26 cellular contexts compared by ENCODE assay signal in the genomic region with DNA sequence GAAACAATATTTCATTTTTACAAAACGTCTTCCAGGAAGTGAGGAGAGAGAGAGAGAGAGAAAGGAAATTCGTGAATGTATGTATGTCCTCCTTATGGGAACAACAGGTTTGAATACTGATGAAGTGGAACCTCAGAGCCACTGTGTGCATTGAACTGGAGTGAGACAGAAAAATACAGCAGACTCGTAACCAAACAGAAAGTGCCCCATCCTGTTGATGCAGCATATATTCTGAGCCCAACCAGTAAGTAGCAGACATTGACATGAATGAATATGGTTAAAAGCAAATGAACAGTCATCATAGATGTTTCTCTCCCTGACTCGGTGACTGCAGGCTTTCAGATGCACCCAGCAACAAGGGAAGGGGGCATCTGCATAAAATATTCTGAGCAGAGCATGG.
"Had no signal": no experiment of that assay in that cellular context is flagged by ENCODE, and none has a peak within 500 bp of the region (broad histone marks: within the 10 kb centered on the region; RNA-seq: fewer than 3 reads in every experiment).

No MANE protein-coding gene starts in this region.

- ATAC-seq: activated CD4-positive, CD25-positive, alpha-beta regulatory T cell treated with anti-CD3 and anti-CD28 coated beads, Interleukin-2, amount 50 U/mL, for 24 hours; left lung; natural killer cell; right cardiac atrium had no signal

- DNase-seq: activated CD4-positive, alpha-beta memory T cell treated with anti-CD3 and anti-CD28 coated beads for 36 hours; activated CD4-positive, alpha-beta T cell treated with anti-CD3 and anti-CD28 coated beads for 48 hours; activated CD8-positive, alpha-beta memory T cell treated with anti-CD3 and anti-CD28 coated beads, Interleukin-2, amount 50 U/mL, for 48 hours; activated gamma-delta T cell; activated naive CD4-positive, alpha-beta T cell treated with anti-CD3 and anti-CD28 coated beads, Interleukin-2, amount 10 ng/mL, durations not matched to agents 7 days and 5 days; activated T-cell treated with anti-CD3 and anti-CD28 coated beads, Interleukin-2, amount 50 U/mL, for 24 hours; amniotic stem cell; brain microvascular endothelial cell; caudate nucleus; kidney glomerular epithelial cell; left lung; natural killer cell; posterior cingulate gyrus; right cardiac atrium; spleen; stimulated activated naive CD4-positive, alpha-beta T cell treated with Interleukin-2 at 50 U/mL for 16 hours; T-helper 9 cell; testis; transverse colon had no signal

- H3K27ac ChIP-seq: brain microvascular endothelial cell, esophagus muscularis mucosa, left lung, spleen, testis, transverse colon, VCaP had no signal

- H3K36me3 ChIP-seq: brain microvascular endothelial cell, esophagus muscularis mucosa, left lung, spleen, transverse colon had no signal

- H3K27me3 ChIP-seq: brain microvascular endothelial cell, esophagus muscularis mucosa, left lung, spleen, testis, transverse colon had no signal

- H3K4me1 ChIP-seq: esophagus muscularis mucosa, left lung, spleen, testis, transverse colon had no signal

- H3K4me3 ChIP-seq: esophagus muscularis mucosa, left lung, lung, spleen, testis, transverse colon had no signal

- FAIRE-seq: astrocyte, frontal cortex, TTC549 had no signal

- H3K9me3 ChIP-seq: esophagus muscularis mucosa, testis had no signal
